In genomic region chr10:4656576-4657194, GRCh38 we compare ENCODE assay signal across 8 cellular contexts.
DNase-seq lines count a peak whose midpoint lies in the region; ATAC-seq, FAIRE-seq and TF ChIP-seq lines count a peak whose summit lies in the region.

No MANE protein-coding gene starts in this region.

- ATAC-seq in mucosa of descending colon: peak; percentile 74
- ATAC-seq in HG03469 (IDR thresholded peaks at IDR 0.05; ENCODE audit: unreplicated experiment): no peak

- no peak overlapping the region for H3K27ac Mint-ChIP-seq in activated T-helper 1 cell treated with anti-CD3 and anti-CD28 coated beads, Interleukin-12 subunit alpha, Interleukin-12 subunit beta, Interleukin-2, Interleukin-4 antibody, amounts not matched to agents 30 ng/mL and 10 ng/mL and 1 ng/mL, durations not matched to agents 14 hours and 24 hours and 36 hours

- H3K9me3 ChIP-seq in mucosa of descending colon: no peaks in the 10 kb centered on the region
- H3K9me3 ChIP-seq in testis: no peaks in the 10 kb centered on the region

- peaks cover 18% of the 10 kb centered on the region for H3K27me3 Mint-ChIP-seq in activated T-helper 1 cell treated with anti-CD3 and anti-CD28 coated beads, Interleukin-12 subunit alpha, Interleukin-12 subunit beta, Interleukin-2, Interleukin-4 antibody, amounts not matched to agents 30 ng/mL and 10 ng/mL and 1 ng/mL, durations not matched to agents 14 hours and 24 hours and 36 hours (ENCODE audit: insufficient read depth)

- H3K4me3 Mint-ChIP-seq in activated T-helper 1 cell treated with anti-CD3 and anti-CD28 coated beads, Interleukin-12 subunit alpha, Interleukin-12 subunit beta, Interleukin-2, Interleukin-4 antibody, amounts not matched to agents 30 ng/mL and 10 ng/mL and 1 ng/mL, durations not matched to agents 14 hours and 24 hours and 36 hours: no peak overlapping the region

- H3K27me3 ChIP-seq in testis: no peaks in the 10 kb centered on the region

- no peaks in the 10 kb centered on the region for H3K9me3 Mint-ChIP-seq in activated T-helper 1 cell treated with anti-CD3 and anti-CD28 coated beads, Interleukin-12 subunit alpha, Interleukin-12 subunit beta, Interleukin-2, Interleukin-4 antibody, amounts not matched to agents 30 ng/mL and 10 ng/mL and 1 ng/mL, durations not matched to agents 14 hours and 24 hours and 36 hours

- no peak for TF ChIP-seq POLR2A in testis (IDR thresholded peaks at IDR 0.05)

- H3K4me1 Mint-ChIP-seq in activated T-helper 1 cell treated with anti-CD3 and anti-CD28 coated beads, Interleukin-12 subunit alpha, Interleukin-12 subunit beta, Interleukin-2, Interleukin-4 antibody, amounts not matched to agents 30 ng/mL and 10 ng/mL and 1 ng/mL, durations not matched to agents 14 hours and 24 hours and 36 hours (ENCODE audit: low read depth): peaks cover 10% of the 10 kb centered on the region

- H3K27ac ChIP-seq in testis: no peak overlapping the region

- no peaks in the 10 kb centered on the region for H3K36me3 ChIP-seq in mucosa of descending colon (ENCODE audit: low read depth)
- no peaks in the 10 kb centered on the region for H3K36me3 ChIP-seq in testis (ENCODE audit: low read depth, missing control alignments)

- H3K4me1 ChIP-seq in mucosa of descending colon (ENCODE audit: low read depth): peaks cover 6% of the 10 kb centered on the region
- H3K4me1 ChIP-seq in testis: no peaks in the 10 kb centered on the region

- peak; percentile 29 for DNase-seq in activated T-helper 1 cell treated with Interleukin-2 at 50 U/mL for 16 hours (ENCODE audit: low read depth)
- DNase-seq in activated T-helper 1 cell treated with anti-CD3 and anti-CD28 coated beads, Interleukin-12 subunit alpha, Interleukin-12 subunit beta, Interleukin-2, Interleukin-4 antibody, amounts not matched to agents 30 ng/mL and 10 ng/mL and 1 ng/mL, durations not matched to agents 14 hours and 24 hours and 36 hours (ENCODE audit: low spot score): no peak
- DNase-seq in NCI-H1105 treated with DMSO at 0.1 percent for 48 hours (lab: John Stamatoyannopoulos, UW): peak; percentile 22
- DNase-seq in activated CD4-positive, alpha-beta T cell treated with anti-CD3 and anti-CD28 coated beads for 1 hour: peak; percentile 25
- DNase-seq in mucosa of descending colon: peak in 2 of 3 donors; percentile 57 to 64
- DNase-seq in testis: peak; percentile 65

- WGBS in testis, 2 donors: 26 to 28% methylated on average over 7 of the region's 7 CpGs

- peak; percentile 8 for FAIRE-seq in endometrium (lab: Jason Lieb, UNC)

- intact Hi-C loops in activated T-helper 1 cell treated with anti-CD3 and anti-CD28 coated beads, Interleukin-12 subunit alpha, Interleukin-12 subunit beta, Interleukin-2, Interleukin-4 antibody, amounts not matched to agents 30 ng/mL and 10 ng/mL and 1 ng/mL, durations not matched to agents 14 hours and 24 hours and 36 hours (cut with micrococcal nuclease): loop anchor here (1.0 to 10.0 kb wide), 7 partner anchors 144 to 1562 kb away; no protein-coding TSS in a partner anchor
- intact Hi-C loops in mucosa of descending colon (cut with DNase I, micrococcal nuclease) (loop anchor here in 1 of 2 donors (10.0 kb wide), 1 partner anchor 872 kb away; the partner anchor contains the start of gene KLF6), testis (cut with DNase I; ENCODE audit: low total_unique reads) (no loop called here)

- no peaks in the 10 kb centered on the region for H3K36me3 Mint-ChIP-seq in activated T-helper 1 cell treated with anti-CD3 and anti-CD28 coated beads, Interleukin-12 subunit alpha, Interleukin-12 subunit beta, Interleukin-2, Interleukin-4 antibody, amounts not matched to agents 30 ng/mL and 10 ng/mL and 1 ng/mL, durations not matched to agents 14 hours and 24 hours and 36 hours (ENCODE audit: low read depth)

- TF ChIP-seq CTCF in mucosa of descending colon (IDR thresholded peaks at IDR 0.05) (peak; percentile 65), testis (IDR thresholded peaks at IDR 0.05) (peak; percentile 65 to 86 (median 83))

- H3K4me3 ChIP-seq in mucosa of descending colon (no peak overlapping the region), testis (no peak overlapping the region)
